10 cellular contexts compared by ENCODE assay signal in genomic region chr11:19380375-19380774, GRCh38.
DNase-seq lines count a peak whose midpoint lies in the region; ATAC-seq lines count a peak whose summit lies in the region.
"Had no signal": no experiment of that assay in that cellular context is flagged by ENCODE, and none has a peak within 500 bp of the region (broad histone marks: within the 10 kb centered on the region; RNA-seq: fewer than 3 reads in every experiment).

No MANE protein-coding gene starts in this region.

- ATAC-seq in HG02840 (IDR thresholded peaks at IDR 0.05; ENCODE audit: low FRiP score, unreplicated experiment), result no peak

- peak; percentile 87 for DNase-seq in Daoy (ENCODE audit: low read depth)
- peak; percentile 15 for DNase-seq in NCI-H524 treated with DMSO at 0.1 percent for 48 hours (lab: John Stamatoyannopoulos, UW)
- peak; percentile 88 to 92 for DNase-seq in dermis microvascular lymphatic vessel endothelial cell (ENCODE audit: low read depth in 2 of 2)
- DNase-seq in myocyte (ENCODE audit: low read depth), result peak; percentile 67
- DNase-seq in putamen (ENCODE audit: low spot score), result no peak
- DNase-seq in NK-92 treated with Interleukin-12 subunit alpha and Interleukin-12 subunit beta, amount 100 ng/mL, for 24 hours (lab: John Stamatoyannopoulos, UW), result no peak
- no peak for DNase-seq in NCI-H2107 (lab: John Stamatoyannopoulos, UW)
- DNase-seq: NCI-H345, transverse colon had no signal

Comparison
In these comparisons a context has a peak if more than half of its experiments do, and no peak if none do; other contexts are left out.
1. DNase-seq: peak in Daoy (single experiment), NCI-H524 treated with DMSO at 0.1 percent for 48 hours (single experiment), dermis microvascular lymphatic vessel endothelial cell (2 of 2) and myocyte (single experiment); none in putamen (single experiment), NK-92 treated with Interleukin-12 subunit alpha and Interleukin-12 subunit beta, amount 100 ng/mL, for 24 hours (single experiment) and NCI-H2107 (single experiment).